17 cellular contexts compared by ENCODE assay signal in genomic region chr7:157791261-157791660, GRCh38.
DNase-seq lines count a peak whose midpoint lies in the region; ATAC-seq and TF ChIP-seq lines count a peak whose summit lies in the region.
"Had no signal": no experiment of that assay in that cellular context is flagged by ENCODE, and none has a peak within 500 bp of the region (broad histone marks: within the 10 kb centered on the region; RNA-seq: fewer than 3 reads in every experiment).

No MANE protein-coding gene starts in this region.

- H2AFZ ChIP-seq in PC-3 (ENCODE audit: low read length), result peak overlapping the region; percentile 51; the same call in 1 of the 2 replicates

- H3K4me3 ChIP-seq in MG63 (no peak overlapping the region), PC-3 (ENCODE audit: low read length) (peak overlapping the region; percentile 47), lower lobe of right lung (no peak overlapping the region), spleen (no peak overlapping the region), tibial nerve (no peak overlapping the region)
- H3K4me3 ChIP-seq: A549, HAP-1 had no signal

- TF ChIP-seq EP300 in tibial nerve (IDR thresholded peaks at IDR 0.05), result no peak

- TF ChIP-seq POLR2A in spleen (IDR thresholded peaks at IDR 0.05), result no peak
- TF ChIP-seq POLR2A in tibial nerve (IDR thresholded peaks at IDR 0.05), result no peak

- H3K9ac ChIP-seq in PC-3 (ENCODE audit: low read length), result no peak overlapping the region

- no TSS peak for BruUV-seq in PC-3 (replicated peaks; lab: Mats Ljungman, UMichigan)

- intact Hi-C loops in PC-3 (cut with micrococcal nuclease) (no loop called here), lower lobe of right lung (cut with DNase I) (no loop called here), spleen (cut with DNase I; ENCODE audit: low total_unique reads) (no loop called here)

- TF ChIP-seq CTCF in PC-3 (conservative IDR thresholded peaks at IDR 0.05; ENCODE audit: low read depth, low read length) (no peak), lower lobe of right lung (IDR thresholded peaks at IDR 0.05) (no peak), spleen (IDR thresholded peaks at IDR 0.05 in 8 of 11, conservative IDR thresholded peaks at IDR 0.05 in 3 of 11) (no peak), tibial nerve (IDR thresholded peaks at IDR 0.05) (no peak)

- H4K20me1 ChIP-seq in PC-3 (ENCODE audit: low read length), result no peaks in the 10 kb centered on the region

- H3K9me3 ChIP-seq in MG63 (no peaks in the 10 kb centered on the region), PC-3 (ENCODE audit: low read length) (no peaks in the 10 kb centered on the region), lower lobe of right lung (no peaks in the 10 kb centered on the region), spleen (no peaks in the 10 kb centered on the region), tibial nerve (peaks cover 0 to 7% (median 0%) of the 10 kb centered on the region in 4 donors)
- H3K9me3 ChIP-seq: A549, HAP-1 had no signal

- ATAC-seq in PC-3, result peak; percentile 76
- ATAC-seq in lower lobe of right lung, result no peak
- ATAC-seq: A549 had no signal

- CTCF ChIA-PET in PC-3 (lab: Charles Lee), result no interaction called here

- peak overlapping the region; percentile 80 for H3K4me2 ChIP-seq in PC-3 (ENCODE audit: low read length)
- H3K4me2 ChIP-seq: A549 had no signal

- no peaks in the 10 kb centered on the region for H3K9me2 ChIP-seq in PC-3 (replicated peaks; ENCODE audit: low read length)

- DNase-seq in NCI-H82 (lab: John Stamatoyannopoulos, UW) (peak; percentile 26), NCI-H82 treated with DMSO at 0.1 percent for 48 hours (lab: John Stamatoyannopoulos, UW; ENCODE audit: unreplicated experiment) (no peak), MG63 (peak; percentile 55), PC-3 (peak; percentile 6), lower lobe of right lung (peak; percentile 42), NOMO-1 (lab: John Stamatoyannopoulos, UW; ENCODE audit: unreplicated experiment in 2 of 2) (no peak), spleen (no peak), tibial nerve (ENCODE audit: low spot score in 2 of 2) (no peak)
- DNase-seq: AML-193; Calu3; CD4-positive, alpha-beta memory T cell; DMS79 treated with DMSO at 0.1 percent for 48 hours; GF-D8 had no signal

- H3K27ac ChIP-seq in PC-3 (ENCODE audit: low read length), result no peak overlapping the region
- no peak overlapping the region for H3K27ac ChIP-seq in lower lobe of right lung
- no peak overlapping the region for H3K27ac ChIP-seq in spleen
- H3K27ac ChIP-seq in tibial nerve, result no peak overlapping the region
- H3K27ac ChIP-seq: 22Rv1, A549, C4-2B had no signal

- 92 to 95% (median 93%) methylated on average over 22 to 23 of the region's 23 CpGs for WGBS in spleen, 5 donors
- 87 to 89% methylated on average over 21 to 23 of the region's 23 CpGs for WGBS in tibial nerve, 2 donors

- no peaks in the 10 kb centered on the region for H3K79me2 ChIP-seq in PC-3 (ENCODE audit: low read length)

- H3K27me3 ChIP-seq in MG63 (no peaks in the 10 kb centered on the region), PC-3 (ENCODE audit: low read length) (peaks cover 3% of the 10 kb centered on the region; the same call in 1 of the 2 replicates), lower lobe of right lung (ENCODE audit: low read depth) (no peaks in the 10 kb centered on the region), spleen (replicated peaks in 1 of 7) (peaks cover 0 to 21% (median 0%) of the 10 kb centered on the region in 7 donors), tibial nerve (no peaks in the 10 kb centered on the region)

- H3K4me1 ChIP-seq in PC-3 (ENCODE audit: insufficient read depth, low read length), result no peaks in the 10 kb centered on the region
- H3K4me1 ChIP-seq in lower lobe of right lung, result no peaks in the 10 kb centered on the region
- H3K4me1 ChIP-seq in spleen, result no peaks in the 10 kb centered on the region
- H3K4me1 ChIP-seq in tibial nerve, result no peaks in the 10 kb centered on the region
- H3K4me1 ChIP-seq: A549, HAP-1 had no signal

- no peaks in the 10 kb centered on the region for H3F3A ChIP-seq in PC-3 (ENCODE audit: low read length, unreplicated experiment)

- POLR2A ChIA-PET in PC-3 (lab: Charles Lee; ENCODE audit: unreplicated experiment), result no interaction called here

- H3K36me3 ChIP-seq in MG63, result no peaks in the 10 kb centered on the region
- H3K36me3 ChIP-seq in PC-3 (ENCODE audit: low read depth, low read length), result no peaks in the 10 kb centered on the region
- no peaks in the 10 kb centered on the region for H3K36me3 ChIP-seq in lower lobe of right lung
- H3K36me3 ChIP-seq in spleen, result no peaks in the 10 kb centered on the region
- no peaks in the 10 kb centered on the region for H3K36me3 ChIP-seq in tibial nerve
- H3K36me3 ChIP-seq: HAP-1 had no signal

Comparison
In these comparisons a context has a peak if more than half of its experiments do, and no peak if none do; other contexts are left out.
1. DNase-seq: peak in NCI-H82 (single experiment), MG63 (single experiment), PC-3 (single experiment) and lower lobe of right lung (single experiment); none in NCI-H82 treated with DMSO at 0.1 percent for 48 hours (single experiment), NOMO-1 (0 of 2), spleen (single experiment) and tibial nerve (0 of 2).